Comparison of ENCODE assay signal across 8 cellular contexts in genomic region chr19:1253514-1254080, GRCh38. TPM values are rescaled to one million over a fixed set of nuclear protein-coding genes. Genes with fewer than 3 reads are reported as not detected.
DNase-seq lines count a peak whose midpoint lies in the region; TF ChIP-seq lines count a peak whose summit lies in the region.

No MANE protein-coding gene starts in this region.

- peak overlapping the region in 1 of 3 experiments; percentile 52 for H3K27ac Mint-ChIP-seq in nephron

- H3K4me3 ChIP-seq in AG10803 (ENCODE audit: low read length), result peak overlapping the region; percentile 88
- peak overlapping the region; percentile 69 for H3K4me3 ChIP-seq in MG63
- H3K4me3 ChIP-seq in dorsolateral prefrontal cortex, result peak overlapping the region; percentile 12 to 89 (median 78)

- peaks cover 10% of the 10 kb centered on the region for H3K4me1 Mint-ChIP-seq in nephron

- intact Hi-C loops in dorsolateral prefrontal cortex (cut with DNase I), result no loop called here

- H3K9me3 ChIP-seq in MG63, result no peaks in the 10 kb centered on the region

- peak overlapping the region; percentile 14 to 59 (median 56) for H3K4me3 Mint-ChIP-seq in nephron

- H3K9me3 Mint-ChIP-seq in nephron, result no peaks in the 10 kb centered on the region

- in situ Hi-C loops in GM13977 (cut with MboI; ENCODE audit: low pct_unique_long_range_greater_than_20kb, low sequenced_read_pairs, unreplicated experiment), result no loop called here

- DNase-seq in AG10803 (ENCODE audit: low read depth) (peak; percentile 83), MG63 (no peak), dorsolateral prefrontal cortex (no peak), NCI-H69 (lab: John Stamatoyannopoulos, UW) (no peak), NCI-H2227 treated with DMSO at 0.1 percent for 48 hours (lab: John Stamatoyannopoulos, UW) (no peak), GM13977 (ENCODE audit: low spot score) (no peak)
- DNase-seq in effector CD4-positive, alpha-beta T cell, result no peak

- peaks cover 58% of the 10 kb centered on the region for H3K36me3 ChIP-seq in MG63

- peak overlapping the region; percentile 90 to 100 (median 99) for H3K27ac ChIP-seq in dorsolateral prefrontal cortex

- H3K27me3 ChIP-seq in MG63 (no peaks in the 10 kb centered on the region), dorsolateral prefrontal cortex (no peaks in the 10 kb centered on the region)

- no peaks in the 10 kb centered on the region for H3K27me3 Mint-ChIP-seq in nephron (ENCODE audit: low read depth)

- no peak for TF ChIP-seq CTCF in AG10803 (conservative IDR thresholded peaks at IDR 0.05; ENCODE audit: low read length)
- TF ChIP-seq CTCF in dorsolateral prefrontal cortex (IDR thresholded peaks at IDR 0.05 in 54 of 56, conservative IDR thresholded peaks at IDR 0.05 in 2 of 56; ENCODE audit: low read depth in 1 of 56, partially characterized antibody in 56 of 56), result no peak
- TF ChIP-seq CTCF in nephron (IDR thresholded peaks at IDR 0.05; ENCODE audit: unreplicated experiment in 3 of 3), result no peak
- TF ChIP-seq CTCF in GM13977 (IDR thresholded peaks at IDR 0.05; ENCODE audit: extremely low read depth, insufficient read depth, missing control alignments), result no peak

- peaks cover 35% of the 10 kb centered on the region for H3K36me3 Mint-ChIP-seq in nephron (ENCODE audit: low read depth)

RNA-seq across cellular contexts. Expression of gene MIDN, which starts 5.2 kb away (rescaled TPM):
- 4.6 and 5.7 TPM in 2 replicates for total RNA-seq in MG63 (2014; rRNA removed; shearing (Covaris generic); ENCODE audit: low replicate concordance)
- total RNA-seq in dorsolateral prefrontal cortex, result 100 to 1,000 TPM in 4 of 120 experiments, 10 to 100 TPM in 116; 19.9 to 116 (median 36.5) TPM

RNA-seq across cellular contexts. Expression of gene ATP5F1D, which starts 12.0 kb away (rescaled TPM):
- total RNA-seq in MG63 (2014; rRNA removed; shearing (Covaris generic); ENCODE audit: low replicate concordance), result 29.4 and 33.8 TPM in 2 replicates
- total RNA-seq in dorsolateral prefrontal cortex, result 100 to 1,000 TPM; 170 to 316 (median 242) TPM

RNA-seq across cellular contexts. Expression of gene CIRBP, which starts 15.5 kb away (rescaled TPM):
- 64.1 and 68.5 TPM in 2 replicates for total RNA-seq in MG63 (2014; rRNA removed; shearing (Covaris generic); ENCODE audit: low replicate concordance)
- total RNA-seq in dorsolateral prefrontal cortex, result 100 to 1,000 TPM; 215 to 736 (median 434) TPM

RNA-seq across cellular contexts. Expression of gene CBARP, which starts 15.8 kb away (rescaled TPM):
- total RNA-seq in MG63 (2014; rRNA removed; shearing (Covaris generic); ENCODE audit: low replicate concordance), result 0.30 and 0.35 TPM in 2 replicates
- total RNA-seq in dorsolateral prefrontal cortex, result 10 to 100 TPM in 119 of 120 experiments, 1 to 10 TPM in 1; 9.5 to 47.7 (median 25.8) TPM

RNA-seq across cellular contexts. Expression of gene FAM174C, which starts 21.7 kb away (rescaled TPM):
- total RNA-seq in MG63 (2014; rRNA removed; shearing (Covaris generic); ENCODE audit: low replicate concordance), result 32.2 and 57.2 TPM in 2 replicates
- 10 to 100 TPM; 16.2 to 44.5 (median 25.3) TPM for total RNA-seq in dorsolateral prefrontal cortex
